ENCODE assay signal across 8 cellular contexts in the genomic region with DNA sequence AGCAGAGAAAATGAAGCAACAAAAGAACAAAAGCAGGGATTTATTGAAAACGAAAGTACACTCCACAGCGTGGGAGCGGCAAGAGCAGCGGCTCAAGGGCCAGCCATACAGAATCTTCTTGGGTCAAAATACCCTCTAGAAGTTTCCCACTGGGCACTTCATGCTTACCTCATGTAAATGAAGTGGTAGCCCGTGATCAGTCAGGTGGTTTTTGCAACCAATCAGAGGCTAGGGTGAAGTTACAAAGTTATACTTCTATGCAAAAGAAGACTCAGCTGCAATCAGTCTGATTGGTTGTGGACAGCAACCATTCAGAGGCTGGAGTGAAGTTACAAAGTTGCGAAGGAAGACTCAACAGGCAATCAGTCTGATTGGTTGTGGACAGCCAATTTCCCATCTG.
A peak's percentile ranks its signal among the peaks of the same experiment; 100 is the strongest.
DNase-seq lines count a peak whose midpoint lies in the region; ATAC-seq and TF ChIP-seq lines count a peak whose summit lies in the region.

No MANE protein-coding gene starts in this region.

- peak; percentile 18 to 23 for DNase-seq in SHP77 (lab: John Stamatoyannopoulos, UW)
- no peak for DNase-seq in SHP77 treated with DMSO at 0.1 percent for 48 hours (lab: John Stamatoyannopoulos, UW)
- peak; percentile 60 for DNase-seq in NCI-H774 (lab: John Stamatoyannopoulos, UW)
- peak; percentile 70 for DNase-seq in astrocyte of the cerebellum (ENCODE audit: low read depth)
- DNase-seq in iris pigment epithelial cell (ENCODE audit: low read depth), result peak; percentile 41
- DNase-seq in stimulated activated CD8-positive, alpha-beta memory T cell treated with anti-CD3 and anti-CD28 coated beads, Interleukin-4, amount 100 ng/mL, for 48 hours, result peak; percentile 26

- no peak for TF ChIP-seq CTCF in astrocyte of the cerebellum (IDR thresholded peaks at IDR 0.05; ENCODE audit: low read depth, low read length, missing control alignments)

- in situ Hi-C loops in astrocyte of the cerebellum (cut with HindIII; ENCODE audit: low sequenced_read_pairs), result no loop called here

- peak overlapping the region; percentile 34 for H3K4me3 ChIP-seq in astrocyte of the cerebellum (ENCODE audit: low read depth, low read length)

- ATAC-seq in HG02588 (IDR thresholded peaks at IDR 0.05; ENCODE audit: unreplicated experiment) (no peak), GM19455 (IDR thresholded peaks at IDR 0.05; ENCODE audit: unreplicated experiment) (no peak)
